In genomic region chr6:140446241-140446640, GRCh38 we compare ENCODE assay signal across 1 cellular context.
TF ChIP-seq lines count a peak whose summit lies in the region.

No MANE protein-coding gene starts in this region.

TF ChIP-seq in SK-N-SH, 30 proteins besides CTCF, POLR2A, EP300 and RAD21 (continued from another document):
- TF ChIP-seq MAX (IDR thresholded peaks at IDR 0.05; ENCODE audit: low read depth) (no peak), MXI1 (IDR thresholded peaks at IDR 0.05; ENCODE audit: low read depth, low read length) (no peak), FOXM1 (IDR thresholded peaks at IDR 0.05; ENCODE audit: low read depth) (no peak), FOXJ3 (CRISPR knock-in tag; IDR thresholded peaks at IDR 0.05) (no peak), CHD2 (IDR thresholded peaks at IDR 0.05; ENCODE audit: low read length, partially characterized antibody) (no peak), NFIC (IDR thresholded peaks at IDR 0.05; ENCODE audit: borderline replicate concordance) (no peak), PBX3 (IDR thresholded peaks at IDR 0.05) (no peak), USF2 (IDR thresholded peaks at IDR 0.05; ENCODE audit: borderline replicate concordance, low read depth, low read length) (no peak), SMC3 (IDR thresholded peaks at IDR 0.05; ENCODE audit: low read depth, low read length) (no peak), REST (IDR thresholded peaks at IDR 0.05; ENCODE audit: low read depth, low read length) (no peak), RFX5 (IDR thresholded peaks at IDR 0.05; ENCODE audit: low read length) (no peak), EZH2phosphoT487 (IDR thresholded peaks at IDR 0.05; ENCODE audit: borderline replicate concordance, low read depth) (no peak)
